ENCODE assay signal across 14 cellular contexts in the genomic region with DNA sequence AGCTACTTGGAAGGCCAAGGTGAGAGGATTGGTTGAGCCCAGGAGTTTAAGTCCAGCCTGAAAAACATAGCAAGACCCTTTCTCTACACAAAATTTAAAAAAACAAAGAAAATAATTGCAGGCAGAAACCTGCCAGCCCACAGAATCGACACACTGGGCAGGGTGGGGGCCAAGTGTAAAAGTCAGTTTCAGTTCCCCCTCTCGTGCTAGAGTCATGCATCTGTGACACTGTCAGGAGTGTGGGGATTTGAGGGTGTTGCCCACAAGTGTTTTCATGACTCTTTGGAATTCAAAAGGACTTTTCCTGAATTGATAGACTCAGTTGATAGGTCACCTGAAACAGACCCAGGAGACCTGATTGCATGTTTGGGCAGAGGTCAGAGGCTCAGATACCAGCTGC. TPM values are rescaled to one million over a fixed set of nuclear protein-coding genes. Genes with fewer than 3 reads are reported as not detected.
DNase-seq lines count a peak whose midpoint lies in the region; ATAC-seq and TF ChIP-seq lines count a peak whose summit lies in the region.
"Had no signal": no experiment of that assay in that cellular context is flagged by ENCODE, and none has a peak within 500 bp of the region (broad histone marks: within the 10 kb centered on the region; RNA-seq: fewer than 3 reads in every experiment).

No MANE protein-coding gene starts in this region.

- WGBS in mesendoderm (ENCODE audit: extremely low coverage, insufficient coverage, low lambda C conversion rate), result no CpG with 5 or more reads among the region's 2 CpGs
- WGBS in mesenchymal stem cell, result 95% methylated on average over 2 of the region's 2 CpGs

- CTCF ChIA-PET in RWPE1 (lab: Yijun Ruan, JAX), result interaction anchor here (1.3 kb wide), 1 partner anchor 91 kb away, joined by 4 read pairs; no protein-coding TSS in a partner anchor

- ATAC-seq in HG02840 (IDR thresholded peaks at IDR 0.05; ENCODE audit: low FRiP score, unreplicated experiment), result no peak

- no peak overlapping the region for H3K14ac ChIP-seq in mesenchymal stem cell (ENCODE audit: low read length in 2 of 2)

- H2BK12ac ChIP-seq in mesenchymal stem cell (ENCODE audit: low read length in 2 of 2), result no peak overlapping the region

- POLR2A ChIA-PET in RWPE1 (lab: Yijun Ruan, JAX; ENCODE audit: low non-redundant PET), result no interaction called here

- H3K4ac ChIP-seq in mesendoderm (ENCODE audit: low read depth, low read length) (no peak overlapping the region), mesenchymal stem cell (ENCODE audit: low read depth in 1 of 2, low read length in 2 of 2) (no peak overlapping the region)

- H3K23ac ChIP-seq in mesendoderm (ENCODE audit: low read length), result no peak overlapping the region
- H3K23ac ChIP-seq in mesenchymal stem cell (ENCODE audit: low read length in 2 of 2), result no peak overlapping the region

- H4K8ac ChIP-seq in mesendoderm (ENCODE audit: low read depth, low read length), result no peak overlapping the region
- no peak overlapping the region for H4K8ac ChIP-seq in mesenchymal stem cell (ENCODE audit: low read length)

- H2AK5ac ChIP-seq in mesendoderm (ENCODE audit: low read length) (no peak overlapping the region), mesenchymal stem cell (ENCODE audit: low read length, severe bottlenecking) (no peak overlapping the region)

- H3K36me3 ChIP-seq in mesendoderm (ENCODE audit: control insufficient read depth, insufficient read depth, low read length) (peaks cover 39% of the 10 kb centered on the region), mesenchymal stem cell (ENCODE audit: control insufficient read depth in 1 of 2, insufficient read depth in 2 of 2, low read depth in 1 of 2, low read length in 2 of 2) (peaks cover 77 to 92% of the 10 kb centered on the region in 2 experiments)

- no peak overlapping the region for H3K18ac ChIP-seq in mesendoderm (ENCODE audit: low read length)
- H3K18ac ChIP-seq in mesenchymal stem cell (ENCODE audit: low read depth in 1 of 2, low read length in 2 of 2), result no peak overlapping the region

- H3K4me3 ChIP-seq in GM12865 (ENCODE audit: low read depth, low read length) (no peak overlapping the region), mesendoderm (ENCODE audit: low read length) (no peak overlapping the region), mesenchymal stem cell (ENCODE audit: insufficient read depth in 1 of 2, low read depth in 1 of 2, low read length in 2 of 2) (no peak overlapping the region)
- H3K4me3 ChIP-seq: BLaER1 treated with 17β-estradiol and CSF1 and Interleukin-3, amounts not matched to agents 10 nM and 100 nM had no signal

- peaks cover 29% of the 10 kb centered on the region for H3K79me1 ChIP-seq in mesendoderm (ENCODE audit: low read length)
- peaks cover 31% of the 10 kb centered on the region for H3K79me1 ChIP-seq in mesenchymal stem cell (replicated peaks; ENCODE audit: low read length, poor library complexity, severe bottlenecking)

- no peak overlapping the region for H2BK5ac ChIP-seq in mesendoderm (ENCODE audit: low read length)
- H2BK5ac ChIP-seq in mesenchymal stem cell (ENCODE audit: low read depth, low read length, poor library complexity, severe bottlenecking), result no peak overlapping the region

- H2BK120ac ChIP-seq in mesendoderm (ENCODE audit: low read depth, low read length), result no peak overlapping the region
- H2BK120ac ChIP-seq in mesenchymal stem cell (ENCODE audit: low read depth, low read length), result no peak overlapping the region

- no peak overlapping the region for H2BK15ac ChIP-seq in mesendoderm (replicated peaks; ENCODE audit: low read depth)
- no peak overlapping the region for H2BK15ac ChIP-seq in mesenchymal stem cell (ENCODE audit: low read depth, poor library complexity, severe bottlenecking)

- H3K4me1 ChIP-seq in mesendoderm (ENCODE audit: control insufficient read depth, low read depth, low read length) (no peaks in the 10 kb centered on the region), mesenchymal stem cell (ENCODE audit: control insufficient read depth, insufficient read depth, low read depth, low read length) (peaks cover 9% of the 10 kb centered on the region)

- H3K56ac ChIP-seq in mesendoderm (ENCODE audit: low read length), result no peak overlapping the region

- no peak overlapping the region for H4K91ac ChIP-seq in mesenchymal stem cell (ENCODE audit: low read length)

- DNase-seq in CD1c-positive myeloid dendritic cell (ENCODE audit: extremely low spot score) (peak; percentile 75), GM12865 (ENCODE audit: low read depth) (peak; percentile 34), RWPE1 (ENCODE audit: low spot score) (no peak), medulla oblongata (ENCODE audit: extremely low spot score) (peak; percentile 37), mesendoderm (no peak), D341Med (ENCODE audit: low spot score) (no peak), mesenchymal stem cell (no peak)
- DNase-seq: anterior cingulate cortex; KBM-7; NCI-H2081; stimulated activated CD4-positive, alpha-beta T cell treated with anti-CD3 and anti-CD28 coated beads, Interleukin-4, amount 100 ng/mL, for 4 hours; SW 1271 had no signal

- TF ChIP-seq CTCF in GM12865 (IDR thresholded peaks at IDR 0.05; ENCODE audit: insufficient read depth, low read depth, low read length, missing control alignments) (no peak), RWPE1 (conservative IDR thresholded peaks at IDR 0.05; ENCODE audit: low read depth) (no peak)

- H3K9ac ChIP-seq in mesendoderm (ENCODE audit: low read length) (no peak overlapping the region), mesenchymal stem cell (ENCODE audit: low read length) (no peak overlapping the region)

- H4K5ac ChIP-seq in mesendoderm (ENCODE audit: low read length), result no peak overlapping the region

- H3K27ac ChIP-seq in RWPE1, result peak overlapping the region; percentile 23; the same call in 1 of the 2 replicates
- no peak overlapping the region for H3K27ac ChIP-seq in mesendoderm (ENCODE audit: low read depth, low read length)
- no peak overlapping the region for H3K27ac ChIP-seq in mesenchymal stem cell (ENCODE audit: low read length, poor library complexity, severe bottlenecking)

- no peaks in the 10 kb centered on the region for H3K27me3 ChIP-seq in mesendoderm (ENCODE audit: insufficient read depth, low read length, poor library complexity)
- no peaks in the 10 kb centered on the region for H3K27me3 ChIP-seq in mesenchymal stem cell (ENCODE audit: control insufficient read depth in 1 of 2, insufficient read depth in 1 of 2, low read length in 2 of 2)
- H3K27me3 ChIP-seq: BLaER1 treated with 17β-estradiol and CSF1 and Interleukin-3, amounts not matched to agents 10 nM and 100 nM had no signal

- H3K79me2 ChIP-seq in mesendoderm (ENCODE audit: control insufficient read depth, insufficient read depth, low read length), result peaks cover 25% of the 10 kb centered on the region

- no peaks in the 10 kb centered on the region for H3K9me3 ChIP-seq in mesenchymal stem cell (ENCODE audit: control insufficient read depth, low read length)
- H3K9me3 ChIP-seq: BLaER1 treated with 17β-estradiol and CSF1 and Interleukin-3, amounts not matched to agents 10 nM and 100 nM had no signal

- no peak overlapping the region for H3K4me2 ChIP-seq in mesendoderm (ENCODE audit: low read length)
- H3K4me2 ChIP-seq in mesenchymal stem cell (ENCODE audit: low read length, poor library complexity, severe bottlenecking), result no peak overlapping the region

- no peak overlapping the region for H2AFZ ChIP-seq in mesenchymal stem cell (ENCODE audit: low read depth, low read length)

RNA-seq across cellular contexts. Expression of gene PRRC2B, which starts 47.6 kb away (rescaled TPM):
- polyA plus RNA-seq in mesendoderm (2013, experiment 1 of 2), result 62.7 TPM
- 70.0 TPM for polyA plus RNA-seq in mesendoderm (2013, experiment 2 of 2)
- polyA plus RNA-seq in mesenchymal stem cell (2013, experiment 1 of 2), result 55.8 TPM
- polyA plus RNA-seq in mesenchymal stem cell (2013, experiment 2 of 2), result 53.6 TPM

Comparison
In these comparisons a context has a peak if more than half of its experiments do, and no peak if none do; other contexts are left out.
1. DNase-seq: peak in CD1c-positive myeloid dendritic cell (single experiment), GM12865 (single experiment) and medulla oblongata (single experiment); none in RWPE1 (single experiment), mesendoderm (single experiment), D341Med (single experiment) and mesenchymal stem cell (single experiment).